7 cellular contexts compared by ENCODE assay signal in genomic region chr2:62038980-62039771, GRCh38.
DNase-seq lines count a peak whose midpoint lies in the region; ATAC-seq and TF ChIP-seq lines count a peak whose summit lies in the region.

No MANE protein-coding gene starts in this region.

- TF ChIP-seq POLR2A in GM18505 (IDR thresholded peaks at IDR 0.05; ENCODE audit: borderline replicate concordance, extremely low read depth, insufficient read depth, insufficient read length): no peak

- TF ChIP-seq CTCF in type B pancreatic cell (conservative IDR thresholded peaks at IDR 0.05): no peak

- peak overlapping the region; percentile 16 for H3K27ac Mint-ChIP-seq in activated T-helper 17 cell treated with anti-CD3 and anti-CD28 coated beads, Interleukin-2, amount 50 U/mL, for 72 hours
- no peak overlapping the region for H3K27ac Mint-ChIP-seq in type B pancreatic cell

- no peak overlapping the region for H3K4me3 Mint-ChIP-seq in activated T-helper 17 cell treated with anti-CD3 and anti-CD28 coated beads, Interleukin-2, amount 50 U/mL, for 72 hours
- H3K4me3 Mint-ChIP-seq in type B pancreatic cell: no peak overlapping the region

- H3K4me1 Mint-ChIP-seq in activated T-helper 17 cell treated with anti-CD3 and anti-CD28 coated beads, Interleukin-2, amount 50 U/mL, for 72 hours: peaks cover 13% of the 10 kb centered on the region
- peaks cover 7% of the 10 kb centered on the region for H3K4me1 Mint-ChIP-seq in type B pancreatic cell (ENCODE audit: unreplicated experiment)

- peaks cover 3% of the 10 kb centered on the region for H3K9me3 Mint-ChIP-seq in activated T-helper 17 cell treated with anti-CD3 and anti-CD28 coated beads, Interleukin-2, amount 50 U/mL, for 72 hours
- H3K9me3 Mint-ChIP-seq in type B pancreatic cell: peaks cover 11% of the 10 kb centered on the region

- no peaks in the 10 kb centered on the region for H3K36me3 Mint-ChIP-seq in activated T-helper 17 cell treated with anti-CD3 and anti-CD28 coated beads, Interleukin-2, amount 50 U/mL, for 72 hours (ENCODE audit: low read depth)
- peaks cover 9% of the 10 kb centered on the region for H3K36me3 Mint-ChIP-seq in type B pancreatic cell

- ATAC-seq in GM18505 (IDR thresholded peaks at IDR 0.05; ENCODE audit: unreplicated experiment): peak; percentile 94
- peak; percentile 98 for ATAC-seq in GM21576 (IDR thresholded peaks at IDR 0.05; ENCODE audit: unreplicated experiment)
- peak; percentile 98 for ATAC-seq in activated T-helper 17 cell treated with anti-CD3 and anti-CD28 coated beads, Interleukin-2, amount 50 U/mL, for 72 hours (replicated peaks)

- no peaks in the 10 kb centered on the region for H3K27me3 Mint-ChIP-seq in activated T-helper 17 cell treated with anti-CD3 and anti-CD28 coated beads, Interleukin-2, amount 50 U/mL, for 72 hours
- no peaks in the 10 kb centered on the region for H3K27me3 Mint-ChIP-seq in type B pancreatic cell

- DNase-seq in HT1080 (ENCODE audit: low read depth) (peak; percentile 91), non-pigmented ciliary epithelial cell (ENCODE audit: low read depth) (peak; percentile 41), NCI-H2196 (lab: John Stamatoyannopoulos, UW; ENCODE audit: unreplicated experiment) (no peak), type B pancreatic cell (ENCODE audit: extremely low spot score, unreplicated experiment) (no peak)

Comparison
In these comparisons a context has a peak if more than half of its experiments do, and no peak if none do; other contexts are left out.
1. DNase-seq: peak in HT1080 (single experiment) and non-pigmented ciliary epithelial cell (single experiment); none in NCI-H2196 (single experiment) and type B pancreatic cell (single experiment).
2. Peak in every context shown above with its lines, with median percentiles within 50 percentile points of each other: ATAC-seq.